Comparison of ENCODE assay signal across 29 cellular contexts in genomic region chr12:62532333-62532732, GRCh38.
"Had no signal": no experiment of that assay in that cellular context is flagged by ENCODE, and none has a peak within 500 bp of the region (broad histone marks: within the 10 kb centered on the region; RNA-seq: fewer than 3 reads in every experiment).

No MANE protein-coding gene starts in this region.

- H3K9ac ChIP-seq: neural progenitor cell, parathyroid adenoma had no signal

- H3K27ac ChIP-seq: neural progenitor cell, ovary, parathyroid adenoma, psoas muscle, skin epidermis, spleen, suprapubic skin, testis, transverse colon, vagina had no signal

- ATAC-seq: naive thymus-derived CD4-positive, alpha-beta T cell; natural killer cell; psoas muscle; right cardiac atrium; sciatic nerve; stimulated activated memory B cell treated with anti-CD40 and anti-IgM and Interleukin-4, amounts not matched to agents 10 μg/mL and 1 μg/mL and 100 μg/mL, for 72 hours; stimulated activated naive CD8-positive, alpha-beta T cell treated with anti-CD3 and anti-CD28 coated beads, Interleukin-15, amount 100 ng/mL, for 72 hours; stimulated activated naive CD8-positive, alpha-beta T cell treated with anti-CD3 and anti-CD28 coated beads, Interleukin-15, Interleukin-2, amounts not matched to agents 100 U/mL and 50 U/mL, for 24 hours had no signal

- H3K27me3 ChIP-seq: neural progenitor cell, ovary, spleen, suprapubic skin, testis, tibial artery, transverse colon, vagina had no signal

- H3K4me3 ChIP-seq: neural progenitor cell, ovary, psoas muscle, skin epidermis, smooth muscle cell, spleen, suprapubic skin, testis, tibial artery, transverse colon, vagina had no signal

- FAIRE-seq: urothelium cell line had no signal

- H3K79me2 ChIP-seq: parathyroid adenoma had no signal

- H3K9me3 ChIP-seq: ovary, psoas muscle, spleen, suprapubic skin, testis, tibial artery, transverse colon, vagina had no signal

- H3K36me3 ChIP-seq: ovary had no signal

- H3K4me1 ChIP-seq: neural progenitor cell, parathyroid adenoma, suprapubic skin, transverse colon, vagina had no signal

- H3K4me2 ChIP-seq: neural progenitor cell, smooth muscle cell had no signal

- H2AFZ ChIP-seq: neural progenitor cell, parathyroid adenoma had no signal

- DNase-seq: naive thymus-derived CD4-positive, alpha-beta T cell; natural killer cell; occipital lobe; ovary; posterior cingulate gyrus; psoas muscle; right cardiac atrium; spleen; stimulated activated CD4-positive, alpha-beta T cell treated with anti-CD3 and anti-CD28 coated beads, Interleukin-12 subunit alpha, Interleukin-12 subunit beta, amount 100 ng/mL, for 4 hours; stimulated activated CD4-positive, alpha-beta T cell treated with anti-CD3 and anti-CD28 coated beads, Interleukin-1b, Interleukin-23, amount 100 ng/mL, for 48 hours; stimulated activated CD4-positive, alpha-beta T cell treated with anti-CD3 and anti-CD28 coated beads, Interleukin-4, amount 100 ng/mL, for 1 hour; stimulated activated CD4-positive, alpha-beta T cell treated with anti-CD3 and anti-CD28 coated beads, Interleukin-4, amount 100 ng/mL, for 4 hours; stimulated activated CD8-positive, alpha-beta memory T cell treated with anti-CD3 and anti-CD28 coated beads, Interleukin-4, amount 100 ng/mL, for 48 hours; stimulated activated naive CD4-positive, alpha-beta T cell; stimulated activated naive CD8-positive, alpha-beta T cell treated with anti-CD3 and anti-CD28 coated beads, Interleukin-15, amount 100 ng/mL, for 72 hours; stimulated activated naive CD8-positive, alpha-beta T cell treated with anti-CD3 and anti-CD28 coated beads, Interleukin-15, Interleukin-2, amounts not matched to agents 100 U/mL and 50 U/mL, for 24 hours; substantia nigra; testis; tibial artery; transverse colon had no signal
